Comparison of ENCODE assay signal across 1 cellular context in the genomic region with DNA sequence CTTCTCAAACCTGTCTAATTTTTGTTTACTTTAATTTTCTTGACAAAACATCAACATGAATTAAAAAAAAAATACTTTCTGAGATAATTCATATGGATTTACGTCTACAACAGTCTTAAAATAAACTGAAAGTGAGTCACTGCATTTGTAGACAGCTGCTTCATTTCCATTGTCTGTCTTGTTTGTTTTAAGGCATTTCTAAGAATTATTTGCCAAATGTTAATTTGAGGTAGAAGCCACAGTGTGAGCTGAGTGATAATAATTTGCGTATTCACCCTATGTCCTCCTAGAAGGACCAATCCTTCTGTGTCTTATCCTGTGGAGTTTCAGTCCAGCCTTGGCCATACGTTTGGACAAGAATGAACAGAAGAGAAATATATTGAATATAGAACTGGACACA.
TF ChIP-seq lines count a peak whose summit lies in the region.

No MANE protein-coding gene starts in this region.

TF ChIP-seq in A549, 52 proteins besides CTCF, POLR2A, EP300 and RAD21 (continued from another document):
- TF ChIP-seq ELK1 (IDR thresholded peaks at IDR 0.05; ENCODE audit: low read depth, low read length) = no peak
TF ChIP-seq in A549: peak in this region for 0.
